In genomic region chr12:120132863-120133385, GRCh38 we compare ENCODE assay signal across 1 cellular context.
A peak's percentile ranks its signal among the peaks of the same experiment; 100 is the strongest.
TF ChIP-seq lines count a peak whose summit lies in the region.

No MANE protein-coding gene starts in this region.

TF ChIP-seq in GM12878, 131 proteins besides CTCF, POLR2A, EP300 and RAD21 (continued from another document and continues in another):
- TF ChIP-seq SP1 (IDR thresholded peaks at IDR 0.05; ENCODE audit: low read depth, low read length) (peak; percentile 65), BRCA1 (IDR thresholded peaks at IDR 0.05; ENCODE audit: low read depth, low read length) (no peak), MTA2 (IDR thresholded peaks at IDR 0.05; ENCODE audit: low read depth) (peak; percentile 86), FOS (IDR thresholded peaks at IDR 0.05; ENCODE audit: borderline replicate concordance, extremely low read depth, insufficient read length) (no peak), PKNOX1 (IDR thresholded peaks at IDR 0.05) (0 out of 2 replicates have a peak, but pooled peaks have one; percentile 14), ZBTB4 (CRISPR knock-in tag; IDR thresholded peaks at IDR 0.05) (no peak), FOXK2 (IDR thresholded peaks at IDR 0.05) (no peak), GATAD2B (conservative IDR thresholded peaks at IDR 0.05; ENCODE audit: low read depth) (peak; percentile 79), NKRF (conservative IDR thresholded peaks at IDR 0.05) (no peak), RCOR1 (conservative IDR thresholded peaks at IDR 0.05; ENCODE audit: low read depth, low read length) (0 out of 2 replicates have a peak, but pooled peaks have one; percentile 58), YY1 (IDR thresholded peaks at IDR 0.05; ENCODE audit: low read depth, low read length) (peak; percentile 22; the same call in 1 of the 2 replicates), MXI1 (IDR thresholded peaks at IDR 0.05; ENCODE audit: low read depth, low read length) (peak; percentile 51; the same call in 1 of the 2 replicates), TCF12 (IDR thresholded peaks at IDR 0.05; ENCODE audit: low read depth, low read length) (peak; percentile 78; the same call in 1 of the 2 replicates), CEBPZ (IDR thresholded peaks at IDR 0.05; ENCODE audit: low read depth, low read length) (no peak), IKZF1 (conservative IDR thresholded peaks at IDR 0.05) (peak; percentile 95), ZZZ3 (IDR thresholded peaks at IDR 0.05; ENCODE audit: control insufficient read depth, insufficient read length, low read depth) (no peak), SPI1 (IDR thresholded peaks at IDR 0.05; ENCODE audit: borderline replicate concordance, insufficient read depth, low read depth, low read length) (peak; percentile 88), MEF2B (IDR thresholded peaks at IDR 0.05; ENCODE audit: partially characterized antibody, poor library complexity, severe bottlenecking) (peak; percentile 92), ZNF687 (IDR thresholded peaks at IDR 0.05) (peak; percentile 94; the same call in 1 of the 2 replicates), E4F1 (IDR thresholded peaks at IDR 0.05; ENCODE audit: borderline replicate concordance, partially characterized antibody) (no peak), SMAD1 (IDR thresholded peaks at IDR 0.05; ENCODE audit: low read depth, partially characterized antibody) (peak; percentile 25), RELA (IDR thresholded peaks at IDR 0.05; ENCODE audit: borderline replicate concordance, partially characterized antibody) (no peak), TAF1 (IDR thresholded peaks at IDR 0.05; ENCODE audit: borderline replicate concordance, low read depth, low read length) (peak; percentile 16; the same call in 1 of the 2 replicates), ETV6 (conservative IDR thresholded peaks at IDR 0.05 in 1 of 2, IDR thresholded peaks at IDR 0.05 in 1 of 2; ENCODE audit: borderline replicate concordance in 1 of 2, low read depth in 1 of 2) (0 out of 4 replicates have a peak, but pooled peaks of 1 of the 2 experiments have one; percentile 32), HDGF (IDR thresholded peaks at IDR 0.05) (no peak; the same call in 1 of the 2 replicates), PAX8 (IDR thresholded peaks at IDR 0.05) (no peak), PAX5 (IDR thresholded peaks at IDR 0.05; ENCODE audit: borderline replicate concordance, low read depth, low read length) (peak; percentile 70; the same call in 1 of the 2 replicates), HDAC6 (IDR thresholded peaks at IDR 0.05; ENCODE audit: unreplicated experiment) (no peak), ESRRA (IDR thresholded peaks at IDR 0.05; ENCODE audit: low read length) (no peak), ASH2L (IDR thresholded peaks at IDR 0.05; ENCODE audit: borderline replicate concordance, low read depth) (no peak; the same call in 1 of the 2 replicates), SMARCA5 (IDR thresholded peaks at IDR 0.05) (no peak), PBX3 (IDR thresholded peaks at IDR 0.05; ENCODE audit: insufficient replicate concordance, low read depth, low read length) (no peak), PML (IDR thresholded peaks at IDR 0.05; ENCODE audit: low read length) (0 out of 2 replicates have a peak, but pooled peaks have one; percentile 32), NR2F1 (conservative IDR thresholded peaks at IDR 0.05) (0 out of 2 replicates have a peak, but pooled peaks have one; percentile 12), IRF4 (IDR thresholded peaks at IDR 0.05; ENCODE audit: low read depth, low read length) (peak; percentile 45; the same call in 1 of the 2 replicates), NFIC (IDR thresholded peaks at IDR 0.05; ENCODE audit: low read depth, low read length) (peak; percentile 55), MAX (IDR thresholded peaks at IDR 0.05; ENCODE audit: low read depth, low read length) (peak; percentile 16; the same call in 1 of the 2 replicates)
